In genomic region chr5:69091771-69092170, GRCh38 we compare ENCODE assay signal across 1 cellular context.
TF ChIP-seq lines count a peak whose summit lies in the region.

No MANE protein-coding gene starts in this region.

TF ChIP-seq in SK-N-SH, 30 proteins besides CTCF, POLR2A, EP300 and RAD21 (continued from another document):
- TF ChIP-seq ZBTB33 (IDR thresholded peaks at IDR 0.05; ENCODE audit: borderline replicate concordance, low read depth), result no peak
- TF ChIP-seq MAX (IDR thresholded peaks at IDR 0.05; ENCODE audit: low read depth), result no peak
- no peak for TF ChIP-seq TAF1 (IDR thresholded peaks at IDR 0.05; ENCODE audit: borderline replicate concordance, low read depth, low read length)
